ENCODE assay signal across 16 cellular contexts in the genomic region with DNA sequence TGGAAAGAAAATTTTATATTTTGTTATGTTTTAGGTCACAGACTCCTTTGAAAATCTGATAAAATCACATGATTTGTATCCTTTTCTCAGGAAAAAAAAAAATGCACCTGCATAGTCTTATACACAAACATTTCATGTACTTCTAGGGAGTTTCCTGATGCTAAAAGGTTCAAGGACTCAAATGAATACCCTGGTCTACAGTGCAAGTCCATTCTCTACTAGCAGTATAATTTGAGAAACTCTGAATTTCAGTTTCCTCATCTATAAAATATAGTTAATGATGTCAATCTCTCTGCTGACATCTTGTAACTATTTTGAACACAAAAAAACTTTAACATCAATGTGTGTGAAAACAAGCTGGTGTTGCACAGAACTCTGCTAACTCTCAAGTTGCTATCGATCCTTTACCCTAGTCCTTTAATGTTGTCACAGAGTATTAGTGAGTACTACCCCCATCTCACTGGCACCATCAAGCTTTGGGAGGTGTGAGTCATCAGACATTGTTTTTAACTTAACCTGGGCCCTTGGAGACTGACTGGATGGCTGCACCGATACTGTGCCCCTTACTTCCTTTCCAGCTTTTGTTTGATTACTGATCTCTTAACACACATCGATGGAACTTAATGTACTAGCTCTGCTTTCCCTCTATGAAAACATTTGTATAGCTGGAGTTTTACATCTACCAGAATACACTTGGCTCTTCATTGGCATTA.
DNase-seq lines count a peak whose midpoint lies in the region; ATAC-seq lines count a peak whose summit lies in the region.
"Had no signal": no experiment of that assay in that cellular context is flagged by ENCODE, and none has a peak within 500 bp of the region (broad histone marks: within the 10 kb centered on the region; RNA-seq: fewer than 3 reads in every experiment).

No MANE protein-coding gene starts in this region.

- H3K27me3 ChIP-seq in skeletal muscle satellite cell (ENCODE audit: control insufficient read depth, insufficient read depth, low read length): no peaks in the 10 kb centered on the region

- peaks cover 30% of the 10 kb centered on the region for H3K4me1 ChIP-seq in skeletal muscle satellite cell (ENCODE audit: control insufficient read depth, insufficient read depth, low read length)
- H3K4me1 ChIP-seq: lower lobe of right lung had no signal

- no peak overlapping the region for H3K9ac ChIP-seq in skeletal muscle satellite cell (ENCODE audit: low read depth, low read length)

- no peaks in the 10 kb centered on the region for H3K9me3 Mint-ChIP-seq in activated T-cell treated with anti-CD3 and anti-CD28 coated beads, Interleukin-2, amount 50 U/mL, for 24 hours

- no peaks in the 10 kb centered on the region for H3K36me3 Mint-ChIP-seq in activated T-cell treated with anti-CD3 and anti-CD28 coated beads, Interleukin-2, amount 50 U/mL, for 24 hours (ENCODE audit: low read depth)
- H3K36me3 Mint-ChIP-seq: CD8-positive, alpha-beta T cell had no signal

- DNase-seq in SKM-1 (lab: John Stamatoyannopoulos, UW; ENCODE audit: unreplicated experiment): no peak
- DNase-seq in activated T-cell treated with anti-CD3 and anti-CD28 coated beads, Interleukin-2, amount 50 U/mL, for 24 hours: no peak
- DNase-seq in HCEC 1CT: no peak
- DNase-seq: activated CD4-positive, CD25-positive, alpha-beta regulatory T cell; activated CD8-positive, alpha-beta memory T cell treated with anti-CD3 and anti-CD28 coated beads, Interleukin-2, amount 50 U/mL, for 48 hours; CD8-positive, alpha-beta T cell; hypothalamus; lower lobe of right lung; OCI-M1 had no signal

- H3K4me1 Mint-ChIP-seq in activated T-cell treated with anti-CD3 and anti-CD28 coated beads, Interleukin-2, amount 50 U/mL, for 24 hours (ENCODE audit: low read depth): no peaks in the 10 kb centered on the region

- H3K36me3 ChIP-seq in skeletal muscle satellite cell (ENCODE audit: insufficient read depth, low read length): no peaks in the 10 kb centered on the region
- H3K36me3 ChIP-seq: lower lobe of right lung had no signal

- H3K27ac Mint-ChIP-seq in activated T-cell treated with anti-CD3 and anti-CD28 coated beads, Interleukin-2, amount 50 U/mL, for 24 hours: no peak overlapping the region
- H3K27ac Mint-ChIP-seq: CD8-positive, alpha-beta T cell had no signal

- peak overlapping the region; percentile 27 for H3K4me2 ChIP-seq in skeletal muscle satellite cell (ENCODE audit: low read length)

- no peak overlapping the region for H3K4me3 ChIP-seq in skeletal muscle satellite cell (ENCODE audit: low read length)
- H3K4me3 ChIP-seq: lower lobe of right lung, skin epidermis had no signal

- no peak overlapping the region for H3K4me3 Mint-ChIP-seq in activated T-cell treated with anti-CD3 and anti-CD28 coated beads, Interleukin-2, amount 50 U/mL, for 24 hours
- H3K4me3 Mint-ChIP-seq: CD8-positive, alpha-beta T cell had no signal

- H3K9me3 ChIP-seq in skeletal muscle satellite cell (replicated peaks; ENCODE audit: low read length): no peaks in the 10 kb centered on the region
- H3K9me3 ChIP-seq: lower lobe of right lung had no signal

- ATAC-seq in GM18520 (IDR thresholded peaks at IDR 0.05; ENCODE audit: unreplicated experiment) (peak; percentile 30), GM21529 (IDR thresholded peaks at IDR 0.05; ENCODE audit: unreplicated experiment) (peak; percentile 39), HG03565 (IDR thresholded peaks at IDR 0.05; ENCODE audit: unreplicated experiment) (peak; percentile 35), GM21526 (IDR thresholded peaks at IDR 0.05; ENCODE audit: low FRiP score, unreplicated experiment) (no peak)
- ATAC-seq: CD8-positive, alpha-beta T cell; esophagus mucosa; lower lobe of right lung had no signal

- no peaks in the 10 kb centered on the region for H3K27me3 Mint-ChIP-seq in activated T-cell treated with anti-CD3 and anti-CD28 coated beads, Interleukin-2, amount 50 U/mL, for 24 hours
